Comparison of ENCODE assay signal across 10 cellular contexts in genomic region chr1:33410091-33410701, GRCh38. TPM values are rescaled to one million over a fixed set of nuclear protein-coding genes. Genes with fewer than 3 reads are reported as not detected.
DNase-seq lines count a peak whose midpoint lies in the region; ATAC-seq and TF ChIP-seq lines count a peak whose summit lies in the region.
"Had no signal": no experiment of that assay in that cellular context is flagged by ENCODE, and none has a peak within 500 bp of the region (broad histone marks: within the 10 kb centered on the region; RNA-seq: fewer than 3 reads in every experiment).

No MANE protein-coding gene starts in this region.

- DNase-seq in EL = peak; percentile 30
- DNase-seq in RPMI7951 (ENCODE audit: low read depth) = peak; percentile 44
- peak; percentile 53 for DNase-seq in fibroblast of pulmonary artery (ENCODE audit: low read depth)
- DNase-seq in osteocyte (ENCODE audit: extremely low spot score, unreplicated experiment) = no peak
- no peak for DNase-seq in activated CD4-positive, alpha-beta memory T cell treated with anti-CD3 and anti-CD28 coated beads, Interleukin-2, amount 10 ng/mL, durations not matched to agents 7 days and 5 days
- no peak for DNase-seq in activated CD4-positive, alpha-beta T cell treated with anti-CD3 and anti-CD28 coated beads, Interleukin-2, amount 10 ng/mL, durations not matched to agents 24 days and 14 days
- no peak for DNase-seq in HuH-7.5 (ENCODE audit: low spot score)
- DNase-seq in effector memory CD8-positive, alpha-beta T cell = no peak
- DNase-seq: COR-L47, KBM-7 had no signal

- peak overlapping the region; percentile 12 for H3K4me3 Mint-ChIP-seq in osteocyte (ENCODE audit: unreplicated experiment)
- H3K4me3 Mint-ChIP-seq in activated CD4-positive, alpha-beta memory T cell treated with anti-CD3 and anti-CD28 coated beads, Interleukin-2, amount 10 ng/mL, durations not matched to agents 7 days and 5 days = no peak overlapping the region
- H3K4me3 Mint-ChIP-seq in activated CD4-positive, alpha-beta T cell treated with anti-CD3 and anti-CD28 coated beads, Interleukin-2, amount 10 ng/mL, durations not matched to agents 24 days and 14 days = no peak overlapping the region
- no peak overlapping the region for H3K4me3 Mint-ChIP-seq in effector memory CD8-positive, alpha-beta T cell

- peaks cover 3% of the 10 kb centered on the region for H3K9me3 Mint-ChIP-seq in osteocyte (ENCODE audit: unreplicated experiment)
- peaks cover 4% of the 10 kb centered on the region for H3K9me3 Mint-ChIP-seq in activated CD4-positive, alpha-beta memory T cell treated with anti-CD3 and anti-CD28 coated beads, Interleukin-2, amount 10 ng/mL, durations not matched to agents 7 days and 5 days
- H3K9me3 Mint-ChIP-seq in activated CD4-positive, alpha-beta T cell treated with anti-CD3 and anti-CD28 coated beads, Interleukin-2, amount 10 ng/mL, durations not matched to agents 24 days and 14 days = peaks cover 5% of the 10 kb centered on the region
- no peaks in the 10 kb centered on the region for H3K9me3 Mint-ChIP-seq in effector memory CD8-positive, alpha-beta T cell

- H3K36me3 Mint-ChIP-seq in osteocyte (ENCODE audit: unreplicated experiment) = peaks cover 7% of the 10 kb centered on the region
- H3K36me3 Mint-ChIP-seq in activated CD4-positive, alpha-beta memory T cell treated with anti-CD3 and anti-CD28 coated beads, Interleukin-2, amount 10 ng/mL, durations not matched to agents 7 days and 5 days (ENCODE audit: low read depth) = no peaks in the 10 kb centered on the region
- H3K36me3 Mint-ChIP-seq in activated CD4-positive, alpha-beta T cell treated with anti-CD3 and anti-CD28 coated beads, Interleukin-2, amount 10 ng/mL, durations not matched to agents 24 days and 14 days (ENCODE audit: low read depth) = no peaks in the 10 kb centered on the region
- peaks cover 4% of the 10 kb centered on the region for H3K36me3 Mint-ChIP-seq in effector memory CD8-positive, alpha-beta T cell (ENCODE audit: insufficient read depth)

- peak overlapping the region; percentile 88 for H3K27ac Mint-ChIP-seq in osteocyte (ENCODE audit: unreplicated experiment)
- H3K27ac Mint-ChIP-seq in activated CD4-positive, alpha-beta memory T cell treated with anti-CD3 and anti-CD28 coated beads, Interleukin-2, amount 10 ng/mL, durations not matched to agents 7 days and 5 days = no peak overlapping the region
- H3K27ac Mint-ChIP-seq in activated CD4-positive, alpha-beta T cell treated with anti-CD3 and anti-CD28 coated beads, Interleukin-2, amount 10 ng/mL, durations not matched to agents 24 days and 14 days = no peak overlapping the region
- no peak overlapping the region for H3K27ac Mint-ChIP-seq in effector memory CD8-positive, alpha-beta T cell

- TF ChIP-seq CTCF in fibroblast of pulmonary artery (IDR thresholded peaks at IDR 0.05; ENCODE audit: low read length, missing control alignments) (no peak), osteocyte (IDR thresholded peaks at IDR 0.05) (no peak)

- H3K27me3 Mint-ChIP-seq in osteocyte (ENCODE audit: unreplicated experiment) = no peaks in the 10 kb centered on the region
- peaks cover 38% of the 10 kb centered on the region for H3K27me3 Mint-ChIP-seq in activated CD4-positive, alpha-beta memory T cell treated with anti-CD3 and anti-CD28 coated beads, Interleukin-2, amount 10 ng/mL, durations not matched to agents 7 days and 5 days
- H3K27me3 Mint-ChIP-seq in activated CD4-positive, alpha-beta T cell treated with anti-CD3 and anti-CD28 coated beads, Interleukin-2, amount 10 ng/mL, durations not matched to agents 24 days and 14 days = peaks cover 39% of the 10 kb centered on the region
- peaks cover 33 to 53% of the 10 kb centered on the region in 2 donors for H3K27me3 Mint-ChIP-seq in effector memory CD8-positive, alpha-beta T cell

- H3K4me3 ChIP-seq in fibroblast of pulmonary artery (replicated peaks; ENCODE audit: low read depth, low read length) = no peak overlapping the region

- intact Hi-C loops in activated CD4-positive, alpha-beta T cell treated with anti-CD3 and anti-CD28 coated beads, Interleukin-2, amount 10 ng/mL, durations not matched to agents 24 days and 14 days (cut with micrococcal nuclease) = no loop called here

- POLR2A ChIA-PET in activated CD4-positive, alpha-beta memory T cell treated with anti-CD3 and anti-CD28 coated beads, Interleukin-2, amount 10 ng/mL, durations not matched to agents 7 days and 5 days (lab: Charles Lee) = no interaction called here

- ATAC-seq in effector memory CD8-positive, alpha-beta T cell (replicated peaks) = no peak

- peaks cover 32% of the 10 kb centered on the region for H3K4me1 Mint-ChIP-seq in osteocyte (ENCODE audit: unreplicated experiment)
- no peaks in the 10 kb centered on the region for H3K4me1 Mint-ChIP-seq in activated CD4-positive, alpha-beta memory T cell treated with anti-CD3 and anti-CD28 coated beads, Interleukin-2, amount 10 ng/mL, durations not matched to agents 7 days and 5 days
- H3K4me1 Mint-ChIP-seq in activated CD4-positive, alpha-beta T cell treated with anti-CD3 and anti-CD28 coated beads, Interleukin-2, amount 10 ng/mL, durations not matched to agents 24 days and 14 days = no peaks in the 10 kb centered on the region
- no peaks in the 10 kb centered on the region for H3K4me1 Mint-ChIP-seq in effector memory CD8-positive, alpha-beta T cell (ENCODE audit: low read depth in 2 of 2)

- CTCF ChIA-PET in activated CD4-positive, alpha-beta memory T cell treated with anti-CD3 and anti-CD28 coated beads, Interleukin-2, amount 10 ng/mL, durations not matched to agents 7 days and 5 days (lab: Charles Lee) = no interaction called here

RNA-seq across cellular contexts. Expression of gene PHC2, which starts 20.7 kb away (rescaled TPM):
- 124 and 142 TPM in 2 replicates for total RNA-seq in RPMI7951 (2014; rRNA removed; shearing (Covaris generic))
- total RNA-seq in osteocyte = 148 and 160 TPM in 2 replicates
- 10 to 100 TPM; 41.3 to 42.9 TPM for total RNA-seq in activated CD4-positive, alpha-beta memory T cell treated with anti-CD3 and anti-CD28 coated beads, Interleukin-2, amount 10 ng/mL, durations not matched to agents 7 days and 5 days
- 32.4 and 34.2 TPM in 2 replicates for total RNA-seq in activated CD4-positive, alpha-beta T cell treated with anti-CD3 and anti-CD28 coated beads, Interleukin-2, amount 10 ng/mL, durations not matched to agents 24 days and 14 days

Comparison
In these comparisons a context has a peak if more than half of its experiments do, and no peak if none do; other contexts are left out.
1. DNase-seq: peak in EL (single experiment), RPMI7951 (single experiment) and fibroblast of pulmonary artery (single experiment); none in osteocyte (single experiment), activated CD4-positive, alpha-beta memory T cell treated with anti-CD3 and anti-CD28 coated beads, Interleukin-2, amount 10 ng/mL, durations not matched to agents 7 days and 5 days (single experiment), activated CD4-positive, alpha-beta T cell treated with anti-CD3 and anti-CD28 coated beads, Interleukin-2, amount 10 ng/mL, durations not matched to agents 24 days and 14 days (single experiment), HuH-7.5 (single experiment) and effector memory CD8-positive, alpha-beta T cell (0 of 3).